ENCODE assay signal across 8 cellular contexts in the genomic region with DNA sequence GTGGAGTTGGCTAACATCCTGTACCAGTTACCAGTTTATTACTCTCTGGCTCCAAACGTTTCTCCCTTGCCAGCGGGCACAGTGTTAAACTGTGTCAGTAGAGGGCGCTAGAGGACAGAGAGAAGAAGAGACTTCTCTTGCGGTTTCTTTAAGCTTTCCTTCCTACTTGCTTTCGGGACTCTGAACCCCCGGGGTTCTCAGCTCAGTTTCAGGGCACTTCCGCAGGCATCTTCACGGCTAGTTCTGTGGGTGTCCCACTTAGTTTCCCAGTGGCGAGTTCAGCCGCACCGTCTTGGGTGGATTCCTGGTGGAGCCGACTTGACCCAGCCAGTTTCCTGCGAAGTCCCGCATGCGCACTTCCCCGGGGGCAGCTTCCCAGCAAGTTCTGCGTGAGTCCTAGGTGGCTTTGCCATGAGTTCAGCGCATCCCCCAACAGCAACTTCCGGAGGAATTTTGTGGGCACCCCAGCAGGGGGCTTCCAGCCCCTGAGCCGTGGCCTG. TPM values are rescaled to one million over a fixed set of nuclear protein-coding genes. Genes with fewer than 3 reads are reported as not detected.
A peak's percentile ranks its signal among the peaks of the same experiment; 100 is the strongest.
DNase-seq lines count a peak whose midpoint lies in the region; ATAC-seq, FAIRE-seq and TF ChIP-seq lines count a peak whose summit lies in the region.

No MANE protein-coding gene starts in this region.

- peak overlapping the region; percentile 91 for H3K27ac Mint-ChIP-seq in stimulated activated naive B cell treated with anti-CD40 and anti-IgM and Interleukin-4, amounts not matched to agents 10 μg/mL and 1 μg/mL and 100 μg/mL, for 72 hours

- no peaks in the 10 kb centered on the region for H3K36me3 Mint-ChIP-seq in stimulated activated naive B cell treated with anti-CD40 and anti-IgM and Interleukin-4, amounts not matched to agents 10 μg/mL and 1 μg/mL and 100 μg/mL, for 72 hours

- peak; percentile 94 for TF ChIP-seq CTCF in A673 (conservative IDR thresholded peaks at IDR 0.05; ENCODE audit: low read depth, low read length)

- POLR2A ChIA-PET in A673 (lab: Charles Lee; ENCODE audit: low non-redundant PET) = no interaction called here

- H2AFZ ChIP-seq in Karpas-422 (ENCODE audit: low read length) = peak overlapping the region; percentile 55; the same call in 1 of the 2 replicates

- H4K20me1 ChIP-seq in Karpas-422 (ENCODE audit: insufficient read depth, low read depth, low read length) = no peaks in the 10 kb centered on the region

- DNase-seq in A673 (ENCODE audit: low spot score) (peak; percentile 95), Karpas-422 (peak; percentile 97), RCC 7860 (ENCODE audit: low spot score) (peak; percentile 63), activated T-helper 1 cell treated with Interleukin-2 at 50 U/mL for 16 hours (ENCODE audit: low read depth) (peak; percentile 64), fibroblast of gingiva (ENCODE audit: low read depth) (peak; percentile 83), myocyte (ENCODE audit: low read depth) (peak; percentile 95)
- DNase-seq in stimulated activated naive B cell treated with anti-CD40 and anti-IgM and Interleukin-4, amounts not matched to agents 10 μg/mL and 1 μg/mL and 100 μg/mL, for 72 hours = peak; percentile 73

- no peaks in the 10 kb centered on the region for H3K27me3 Mint-ChIP-seq in stimulated activated naive B cell treated with anti-CD40 and anti-IgM and Interleukin-4, amounts not matched to agents 10 μg/mL and 1 μg/mL and 100 μg/mL, for 72 hours

- peak overlapping the region; percentile 93 for H3K4me3 Mint-ChIP-seq in stimulated activated naive B cell treated with anti-CD40 and anti-IgM and Interleukin-4, amounts not matched to agents 10 μg/mL and 1 μg/mL and 100 μg/mL, for 72 hours

- H3K9ac ChIP-seq in Karpas-422 (ENCODE audit: low read length) = peak overlapping the region; percentile 68

- no peaks in the 10 kb centered on the region for H3K9me3 Mint-ChIP-seq in stimulated activated naive B cell treated with anti-CD40 and anti-IgM and Interleukin-4, amounts not matched to agents 10 μg/mL and 1 μg/mL and 100 μg/mL, for 72 hours

- CTCF ChIA-PET in A673 (lab: Charles Lee) = interaction anchor here (0.5 to 4.8 kb wide), 28 partner anchors 10 to 428 kb away, joined by 3 to 52 read pairs (median 5); a partner anchor contains a TSS

- intact Hi-C loops in A673 (cut with micrococcal nuclease; ENCODE audit: unreplicated experiment) = no loop called here

- no peak for FAIRE-seq in RCC 7860 (lab: Jason Lieb, UNC)

- H3K27ac ChIP-seq in A673 (ENCODE audit: low read depth, low read length, poor library complexity, severe bottlenecking) = peak overlapping the region; percentile 39
- H3K27ac ChIP-seq in Karpas-422 (ENCODE audit: low read length) = no peak overlapping the region

- H3K27me3 ChIP-seq in A673 (replicated peaks; ENCODE audit: insufficient read depth, low read depth, low read length, poor library complexity) = no peaks in the 10 kb centered on the region
- H3K27me3 ChIP-seq in Karpas-422 (ENCODE audit: low read length) = no peaks in the 10 kb centered on the region

- peaks cover 17 to 46% of the 10 kb centered on the region in 2 donors for H3K4me1 Mint-ChIP-seq in stimulated activated naive B cell treated with anti-CD40 and anti-IgM and Interleukin-4, amounts not matched to agents 10 μg/mL and 1 μg/mL and 100 μg/mL, for 72 hours

- H3K9me3 ChIP-seq in A673 (ENCODE audit: low read depth, low read length, poor library complexity, severe bottlenecking) (no peaks in the 10 kb centered on the region), Karpas-422 (ENCODE audit: low read length) (no peaks in the 10 kb centered on the region)

- peak overlapping the region; percentile 75 for H3K4me2 ChIP-seq in Karpas-422 (ENCODE audit: low read depth, low read length, poor library complexity, severe bottlenecking)

- H3K36me3 ChIP-seq in A673 (ENCODE audit: insufficient read depth, low read length, poor library complexity, severe bottlenecking) = no peaks in the 10 kb centered on the region
- no peaks in the 10 kb centered on the region for H3K36me3 ChIP-seq in Karpas-422 (ENCODE audit: insufficient read depth, low read length)

- H3K79me2 ChIP-seq in Karpas-422 (ENCODE audit: low read length) = no peaks in the 10 kb centered on the region

- H3K4me3 ChIP-seq in A673 (ENCODE audit: low read depth, low read length, poor library complexity, severe bottlenecking) = peak overlapping the region; percentile 52
- H3K4me3 ChIP-seq in Karpas-422 (ENCODE audit: low read length) = peak overlapping the region; percentile 63

- ATAC-seq in GM18907 (IDR thresholded peaks at IDR 0.05; ENCODE audit: unreplicated experiment) = peak; percentile 43
- peak; percentile 64 to 70 for ATAC-seq in stimulated activated naive B cell treated with anti-CD40 and anti-IgM and Interleukin-4, amounts not matched to agents 10 μg/mL and 1 μg/mL and 100 μg/mL, for 72 hours (replicated peaks)

- H3K4me1 ChIP-seq in A673 (ENCODE audit: insufficient read depth, low read length, poor library complexity, severe bottlenecking) (peaks cover 16% of the 10 kb centered on the region), Karpas-422 (ENCODE audit: low read length) (peaks cover 67% of the 10 kb centered on the region)

- BruUV-seq in A673 (replicated peaks; lab: Mats Ljungman, UMichigan) = no TSS peak

- H3K9me2 ChIP-seq in Karpas-422 (replicated peaks; ENCODE audit: insufficient read depth, low read length) = no peaks in the 10 kb centered on the region

RNA-seq across cellular contexts. Expression of a gene that starts 37.9 kb away (rescaled TPM):
- total RNA-seq in A673 (2021) (8.5 and 9.3 TPM in 2 replicates), myocyte (55.6 and 95.2 TPM in 2 replicates)
- 245 and 258 TPM in 2 replicates for total RNA-seq in Karpas-422 (2014; rRNA removed; shearing (Covaris generic); ENCODE audit: low replicate concordance)
- 33.6 TPM for polyA plus RNA-seq in myocyte (2012)

RNA-seq across cellular contexts. Expression of a gene that starts 37.9 kb away (rescaled TPM):
- total RNA-seq in A673 (2021) = not detected in 2 replicates
- 0.89 and 15.2 TPM in 2 replicates for total RNA-seq in Karpas-422 (2014; rRNA removed; shearing (Covaris generic); ENCODE audit: low replicate concordance)
- 5.0 and 7.7 TPM in 2 replicates for total RNA-seq in myocyte
- polyA plus RNA-seq in myocyte (2012) = 4.5 TPM
